ENCODE assay signal across 1 cellular context in genomic region chr22:22558972-22559603, GRCh38.
TF ChIP-seq lines count a peak whose summit lies in the region.

Gene PRAME, minus strand, starts transcription at chr22:22559265. Its CDS starts 2,433 bp downstream, at chr22:22556832.

TF ChIP-seq in HEK293, 187 proteins besides CTCF, POLR2A, EP300 and RAD21 (continued from another document):
- TF ChIP-seq ZNF580 (tag by site-specific recombination; IDR thresholded peaks at IDR 0.05) (no peak), SP7 (tag by site-specific recombination; IDR thresholded peaks at IDR 0.05) (peak; percentile 50), ZNF660 (tag by site-specific recombination; IDR thresholded peaks at IDR 0.05) (peak; percentile 59; the same call in 1 of the 2 replicates), KLF17 (tag by site-specific recombination; IDR thresholded peaks at IDR 0.05) (0 out of 2 replicates have a peak, but pooled peaks have one; percentile 17), ZBTB10 (tag by site-specific recombination; IDR thresholded peaks at IDR 0.05) (peak; percentile 64), KLF10 (tag by site-specific recombination; IDR thresholded peaks at IDR 0.05) (no peak), ZNF335 (tag by site-specific recombination; conservative IDR thresholded peaks at IDR 0.05) (0 out of 2 replicates have a peak, but pooled peaks have one; percentile 27), REST (tag by site-specific recombination; IDR thresholded peaks at IDR 0.05) (no peak)
